8 cellular contexts compared by ENCODE assay signal in the genomic region with DNA sequence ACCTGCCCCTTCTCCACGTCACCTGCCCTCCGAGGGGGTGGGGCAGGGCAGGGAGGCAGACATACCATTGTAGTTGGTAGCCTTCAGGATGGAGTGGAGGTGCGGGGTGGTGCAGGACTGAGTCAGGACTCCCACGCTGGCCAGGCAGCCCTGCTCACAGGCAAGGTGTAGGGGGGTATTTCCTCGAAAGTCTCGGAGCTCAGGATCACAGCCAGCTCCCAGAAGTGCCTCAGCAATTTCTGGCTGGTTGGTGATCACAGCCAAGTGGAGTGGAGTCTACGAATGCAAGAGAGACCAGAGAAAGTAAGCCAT. TPM values are rescaled to one million over a fixed set of nuclear protein-coding genes. Genes with fewer than 3 reads are reported as not detected.
DNase-seq lines count a peak whose midpoint lies in the region; ATAC-seq, FAIRE-seq and TF ChIP-seq lines count a peak whose summit lies in the region.

No MANE protein-coding gene starts in this region.

- WGBS in GM23248 (ENCODE audit: low coverage in 1 of 2, low lambda C conversion rate in 2 of 2, missing lambda C conversion rate in 2 of 2), 2 experiments = 1 to 7% methylated on average over 3 to 7 of the region's 7 CpGs

- CTCF ChIA-PET in endothelial cell of umbilical vein (lab: Charles Lee) = interaction anchor here (1.0 to 4.3 kb wide), 9 partner anchors 11 to 284 kb away, joined by 3 to 48 read pairs (median 10); partner anchors contain the start of gene PPP2R3C

- peak overlapping the region; percentile 93 for H3K4me2 ChIP-seq in GM23248 (ENCODE audit: unreplicated experiment)
- H3K4me2 ChIP-seq in endothelial cell of umbilical vein (ENCODE audit: insufficient read depth, low read length) = peak overlapping the region; percentile 60

- H3K4me1 Mint-ChIP-seq in neural crest cell = peaks cover 22% of the 10 kb centered on the region

- H3K4me1 ChIP-seq in GM23248 (ENCODE audit: insufficient read depth) (peaks cover 27% of the 10 kb centered on the region), endothelial cell of umbilical vein (ENCODE audit: control insufficient read depth, extremely low read depth, insufficient read depth, low read length) (peaks cover 51% of the 10 kb centered on the region)

- peaks cover 22% of the 10 kb centered on the region for H3K79me2 ChIP-seq in GM23248 (ENCODE audit: insufficient read depth)
- H3K79me2 ChIP-seq in endothelial cell of umbilical vein (ENCODE audit: control insufficient read depth, insufficient read depth, low read length) = peaks cover 23% of the 10 kb centered on the region

- H3K4me3 Mint-ChIP-seq in neural crest cell = peak overlapping the region; percentile 85

- FAIRE-seq in endothelial cell of umbilical vein (lab: Jason Lieb, UNC) = no peak

- H2AFZ ChIP-seq in GM23248 = no peak overlapping the region
- H2AFZ ChIP-seq in endothelial cell of umbilical vein (ENCODE audit: low read depth, low read length) = no peak overlapping the region

- H3K9ac ChIP-seq in GM23248 (peak overlapping the region; percentile 100), endothelial cell of umbilical vein (replicated peaks; ENCODE audit: extremely low read depth, insufficient read depth, low read length) (peak overlapping the region; percentile 78)

- no peak for TF ChIP-seq POLR2A in endothelial cell of umbilical vein (IDR thresholded peaks at IDR 0.05; ENCODE audit: low read depth, low read length)
- no peak for TF ChIP-seq POLR2A in erythroblast (IDR thresholded peaks at IDR 0.05; ENCODE audit: low read length)

- H3K9me3 ChIP-seq in GM23248 (ENCODE audit: low read depth) = no peaks in the 10 kb centered on the region
- H3K9me3 ChIP-seq in endothelial cell of umbilical vein (replicated peaks; ENCODE audit: control insufficient read depth, insufficient read depth, low read length) = no peaks in the 10 kb centered on the region

- H3K9me3 Mint-ChIP-seq in neural crest cell = no peaks in the 10 kb centered on the region

- peaks cover 32% of the 10 kb centered on the region for H3K36me3 ChIP-seq in GM23248 (ENCODE audit: low read depth)
- peaks cover 15 to 21% of the 10 kb centered on the region in 2 experiments for H3K36me3 ChIP-seq in endothelial cell of umbilical vein (ENCODE audit: control insufficient read depth in 2 of 2, extremely low read depth in 1 of 2, insufficient read depth in 2 of 2, low read length in 2 of 2)

- no peaks in the 10 kb centered on the region for H3K27me3 Mint-ChIP-seq in neural crest cell (ENCODE audit: low read depth)

- H3K27ac ChIP-seq in GM23248 = peak overlapping the region; percentile 70
- H3K27ac ChIP-seq in endothelial cell of umbilical vein (ENCODE audit: insufficient read depth, low read depth, low read length) = peak overlapping the region; percentile 74

- no peak overlapping the region for H3K27ac Mint-ChIP-seq in neural crest cell (ENCODE audit: unreplicated experiment)

- no peaks in the 10 kb centered on the region for H3K9me2 ChIP-seq in GM23248 (ENCODE audit: insufficient read depth)

- DNase-seq in GM23248 (peak; percentile 72), endothelial cell of umbilical vein (ENCODE audit: low read depth, low spot score) (peak; percentile 31), neural crest cell (ENCODE audit: low read depth, low spot score) (no peak), erythroblast (lab: John Stamatoyannopoulos, UW) (no peak), NCI-H2081 treated with DMSO at 0.1 percent for 48 hours (lab: John Stamatoyannopoulos, UW) (no peak), ACHN (no peak)
- peak; percentile 56 to 67 for DNase-seq in activated CD4-positive, alpha-beta T cell treated with anti-CD3 and anti-CD28 coated beads, Interleukin-2, amount 50 U/mL, for 48 hours

- TF ChIP-seq CTCF in endothelial cell of umbilical vein (IDR thresholded peaks at IDR 0.05; ENCODE audit: extremely low read depth in 1 of 2, insufficient read depth in 1 of 2, low read depth in 1 of 2, low read length in 2 of 2) (no peak), neural crest cell (conservative IDR thresholded peaks at IDR 0.05) (no peak)

- H3K27me3 ChIP-seq in GM23248 (replicated peaks; ENCODE audit: insufficient read depth) (no peaks in the 10 kb centered on the region), endothelial cell of umbilical vein (ENCODE audit: control insufficient read depth in 2 of 2, insufficient read depth in 2 of 2, low read length in 2 of 2) (no peaks in the 10 kb centered on the region)

- peaks cover 4% of the 10 kb centered on the region for H3K36me3 Mint-ChIP-seq in neural crest cell (ENCODE audit: low read depth)

- POLR2A ChIA-PET in endothelial cell of umbilical vein (lab: Charles Lee) = interaction anchor here (1.3 to 2.4 kb wide), 5 partner anchors 11 to 281 kb away, joined by 3 to 16 read pairs (median 7); partner anchors contain the start of genes PPP2R3C, PRORP and PSMA6

- no peaks in the 10 kb centered on the region for H3K9me1 ChIP-seq in endothelial cell of umbilical vein (replicated peaks; ENCODE audit: control insufficient read depth, extremely low read depth, insufficient read depth, low read length)

- intact Hi-C loops in endothelial cell of umbilical vein (cut with micrococcal nuclease) = loop anchor here (5.0 kb wide), 1 partner anchor 621 kb away; no protein-coding TSS in a partner anchor

- in situ Hi-C loops in GM23248 (cut with MboI) (no loop called here), ACHN (cut with HindIII; ENCODE audit: low pct_ligation_motif_present, low pct_unique_long_range_greater_than_20kb, low sequenced_read_pairs) (loop anchor here (25.0 kb wide), 1 partner anchor 241 kb away; no protein-coding TSS in a partner anchor)

- dilution Hi-C loops in endothelial cell of umbilical vein (cut with MboI; ENCODE audit: extremely low pct_ligation_motif_present, low sequenced_read_pairs) = no loop called here

- peaks cover 51% of the 10 kb centered on the region for H3F3A ChIP-seq in GM23248 (ENCODE audit: insufficient read depth)

- no TSS peak for BruUV-seq in endothelial cell of umbilical vein (replicated peaks; lab: Mats Ljungman, UMichigan)

- ATAC-seq in GM21717 (IDR thresholded peaks at IDR 0.05; ENCODE audit: unreplicated experiment) = no peak

- H3K4me3 ChIP-seq in GM23248 = peak overlapping the region; percentile 93
- peak overlapping the region; percentile 5 to 74 (median 63) for H3K4me3 ChIP-seq in endothelial cell of umbilical vein (replicated peaks in 1 of 3; ENCODE audit: insufficient read depth in 1 of 3, low read depth in 1 of 3, low read length in 3 of 3)

- peaks cover 10% of the 10 kb centered on the region for H4K20me1 ChIP-seq in GM23248 (ENCODE audit: insufficient read depth)
- H4K20me1 ChIP-seq in endothelial cell of umbilical vein (replicated peaks; ENCODE audit: control insufficient read depth, extremely low read depth, insufficient read depth, low read length) = no peaks in the 10 kb centered on the region

TF ChIP-seq in endothelial cell of umbilical vein, 7 proteins besides CTCF, POLR2A, EP300 and RAD21:
- TF ChIP-seq MYC (IDR thresholded peaks at IDR 0.05; ENCODE audit: low read depth, low read length) = no peak
- TF ChIP-seq POLR2AphosphoS5 (IDR thresholded peaks at IDR 0.05; ENCODE audit: insufficient read depth, low read depth, low read length) = no peak
- TF ChIP-seq GATA2 (IDR thresholded peaks at IDR 0.05; ENCODE audit: insufficient read depth, insufficient read length, low read depth, low read length) = no peak
- TF ChIP-seq MAX (IDR thresholded peaks at IDR 0.05; ENCODE audit: insufficient read depth, insufficient read length) = no peak
- TF ChIP-seq FOS (IDR thresholded peaks at IDR 0.05; ENCODE audit: borderline replicate concordance, insufficient read depth, low read length) = no peak
- TF ChIP-seq EZH2 (IDR thresholded peaks at IDR 0.05; ENCODE audit: borderline replicate concordance, low read depth, low read length, severe bottlenecking) = no peak
- TF ChIP-seq JUN (IDR thresholded peaks at IDR 0.05; ENCODE audit: borderline replicate concordance, insufficient read depth, insufficient read length, low read depth) = no peak
TF ChIP-seq in endothelial cell of umbilical vein: peak in this region for 0.

RNA-seq across cellular contexts. Expression of gene NFKBIA, which starts 1.5 kb away (rescaled TPM):
- total RNA-seq in GM23248 (2014; rRNA removed; shearing (Covaris generic)) = 46.5 and 60.4 TPM in 2 replicates
- polyA plus RNA-seq in GM23248 (2016; fragmentation: Nextera tagmentation; extraction: Ambion mirVana) (39.8 and 40.2 TPM in 2 replicates), endothelial cell of umbilical vein (80.3 and 82.8 TPM in 2 replicates)
- total RNA-seq in endothelial cell of umbilical vein (52.5 and 55.7 TPM in 2 replicates), neural crest cell (30.3 and 31.2 TPM in 2 replicates)
- 59.3 and 76.4 TPM in 2 replicates for polyA plus RNA-seq in endothelial cell of umbilical vein (2011; cell fraction: cytosol; rRNA removed)
- 246 and 311 TPM in 2 replicates for polyA plus RNA-seq in endothelial cell of umbilical vein (2011; cell fraction: nucleus; rRNA removed)
- 41.8 and 54.3 TPM in 2 replicates for polyA plus RNA-seq in endothelial cell of umbilical vein (2012)
- polyA minus RNA-seq in endothelial cell of umbilical vein = 118 and 161 TPM in 2 replicates
- polyA minus RNA-seq in endothelial cell of umbilical vein (2011; cell fraction: cytosol; rRNA and poly(A)+ RNA removed) = 147 TPM
- 215 and 321 TPM in 2 replicates for polyA minus RNA-seq in endothelial cell of umbilical vein (2011; cell fraction: nucleus; rRNA and poly(A)+ RNA removed)

Comparison
In these comparisons a context has a peak if more than half of its experiments do, and no peak if none do; other contexts are left out.
1. DNase-seq: peak in GM23248 (single experiment), activated CD4-positive, alpha-beta T cell treated with anti-CD3 and anti-CD28 coated beads, Interleukin-2, amount 50 U/mL, for 48 hours (2 of 2) and endothelial cell of umbilical vein (single experiment); none in neural crest cell (single experiment), erythroblast (0 of 2), NCI-H2081 treated with DMSO at 0.1 percent for 48 hours (single experiment) and ACHN (single experiment).